ENCODE assay signal across 15 cellular contexts in the genomic region with DNA sequence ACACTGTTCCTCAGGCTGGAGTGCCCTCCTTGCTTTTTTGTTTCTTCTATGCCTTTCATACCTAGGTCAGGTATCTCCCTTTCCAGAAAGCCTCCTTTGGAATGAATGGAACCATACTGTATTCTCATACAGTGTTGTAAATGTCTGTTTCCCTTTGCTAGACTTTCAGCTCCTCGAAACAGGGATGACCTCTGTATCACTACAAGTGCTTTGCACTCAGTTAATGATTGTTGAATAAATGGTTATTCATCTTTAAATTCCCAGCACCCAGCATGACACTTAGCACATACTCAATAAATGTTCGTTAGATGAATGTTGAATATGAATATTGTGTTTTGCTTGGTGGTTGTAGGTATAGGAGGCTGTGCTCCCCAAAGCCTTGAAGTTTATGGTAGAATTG. TPM values are rescaled to one million over a fixed set of nuclear protein-coding genes. Genes with fewer than 3 reads are reported as not detected.
DNase-seq lines count a peak whose midpoint lies in the region; ATAC-seq, FAIRE-seq and TF ChIP-seq lines count a peak whose summit lies in the region.
"Had no signal": no experiment of that assay in that cellular context is flagged by ENCODE, and none has a peak within 500 bp of the region (broad histone marks: within the 10 kb centered on the region; RNA-seq: fewer than 3 reads in every experiment).

No MANE protein-coding gene starts in this region.

- no peaks in the 10 kb centered on the region for H3K9me2 ChIP-seq in HCT116 (ENCODE audit: insufficient read depth)

- 0 out of 22 replicates have a peak, but pooled peaks cover 0 to 5% (median 0%) of the 10 kb centered on the region in 11 experiments for H3K9me3 ChIP-seq in BLaER1 treated with 17β-estradiol and CSF1 and Interleukin-3, amounts not matched to agents 10 nM and 100 nM (replicated peaks in 1 of 11)
- no peaks in the 10 kb centered on the region for H3K9me3 ChIP-seq in HCT116 (ENCODE audit: control insufficient read depth in 1 of 2, insufficient read depth in 1 of 2, low read depth in 1 of 2, low read length in 2 of 2)
- H3K9me3 ChIP-seq: gastrocnemius medialis, lower lobe of right lung had no signal

- H3K27ac ChIP-seq in BLaER1 treated with 17β-estradiol and CSF1 and Interleukin-3, amounts not matched to agents 10 nM and 100 nM, result peak overlapping the region in 9 of 11 experiments; percentile 11 to 56 (median 36); a peak in 11 of 22 replicates
- H3K27ac ChIP-seq in HCT116 (ENCODE audit: low read depth, low read length) (no peak overlapping the region), angular gyrus (ENCODE audit: low read depth, low read length) (peak overlapping the region; percentile 4)
- H3K27ac ChIP-seq: gastrocnemius medialis, lower lobe of right lung, RWPE1 had no signal

- no peaks in the 10 kb centered on the region for H3K9me3 Mint-ChIP-seq in nephron progenitor cell
- H3K9me3 Mint-ChIP-seq: CD4-positive, alpha-beta T cell; naive thymus-derived CD8-positive, alpha-beta T cell had no signal

- BruUV-seq in HCT116 (replicated peaks; lab: Mats Ljungman, UMichigan), result no TSS peak

- intact Hi-C loops in HCT116 (cut with micrococcal nuclease), result loop anchor here (1.0 to 2.0 kb wide), 2 partner anchors 59 to 156 kb away; no protein-coding TSS in a partner anchor

- DNase-seq in HCT116 (ENCODE audit: low read depth, low spot score) (no peak), nephron progenitor cell (no peak), inferior parietal cortex (ENCODE audit: extremely low spot score) (no peak), HTR-8/SVneo (ENCODE audit: insufficient read length, low spot score) (no peak)
- DNase-seq: GOT3, NCI-H774 had no signal

- peaks cover 41 to 97% (median 72%) of the 10 kb centered on the region in 11 experiments; a peak in 21 of 22 replicates for H3K36me3 ChIP-seq in BLaER1 treated with 17β-estradiol and CSF1 and Interleukin-3, amounts not matched to agents 10 nM and 100 nM
- peaks cover 10 to 11% of the 10 kb centered on the region in 2 experiments; a peak in 2 of 4 replicates for H3K36me3 ChIP-seq in HCT116 (ENCODE audit: control insufficient read depth in 1 of 2, insufficient read depth in 2 of 2, low read length in 2 of 2)
- H3K36me3 ChIP-seq: gastrocnemius medialis had no signal

- H3K4me2 ChIP-seq in BLaER1 treated with 17β-estradiol and CSF1 and Interleukin-3, amounts not matched to agents 10 nM and 100 nM, result peak overlapping the region; percentile 45 to 61 (median 58)
- no peak overlapping the region for H3K4me2 ChIP-seq in HCT116 (ENCODE audit: low read length)

- RAD21 ChIA-PET in HCT116 (lab: Charles Lee; ENCODE audit: low non-redundant PET in 1 of 2, low total read pairs in 2 of 2, uncharacterized antibody in 2 of 2, unreplicated experiment in 2 of 2), result interaction anchor here (0.7 to 1.5 kb wide), 4 partner anchors 59 to 157 kb away, joined by 3 to 7 read pairs (median 4); no protein-coding TSS in a partner anchor

- H3K36me3 Mint-ChIP-seq in nephron progenitor cell (ENCODE audit: low read depth), result peaks cover 39% of the 10 kb centered on the region

- H3K79me2 ChIP-seq in HCT116 (ENCODE audit: insufficient read depth, low read length), result peaks cover 28% of the 10 kb centered on the region

- H3K4me3 Mint-ChIP-seq in nephron progenitor cell, result no peak overlapping the region
- H3K4me3 Mint-ChIP-seq: CD4-positive, alpha-beta T cell; naive thymus-derived CD8-positive, alpha-beta T cell had no signal

- no peaks in the 10 kb centered on the region for H3K27me3 ChIP-seq in BLaER1 treated with 17β-estradiol and CSF1 and Interleukin-3, amounts not matched to agents 10 nM and 100 nM
- H3K27me3 ChIP-seq in HCT116 (ENCODE audit: insufficient read depth, low read length), result no peaks in the 10 kb centered on the region
- H3K27me3 ChIP-seq: gastrocnemius medialis had no signal

- no peak for TF ChIP-seq POLR2A in HCT116 (IDR thresholded peaks at IDR 0.05; ENCODE audit: borderline replicate concordance, extremely low read depth, insufficient read depth, insufficient read length)

- no peak for TF ChIP-seq RAD21 in HCT116 (IDR thresholded peaks at IDR 0.05; ENCODE audit: low read depth)

- H3K9ac ChIP-seq in BLaER1 treated with 17β-estradiol and CSF1 and Interleukin-3, amounts not matched to agents 10 nM and 100 nM, result peak overlapping the region in 2 of 11 experiments; percentile 17 to 18; a peak in 1 of 22 replicates
- H3K9ac ChIP-seq in HCT116 (ENCODE audit: low read length), result no peak overlapping the region

- peaks cover 0 to 34% (median 9%) of the 10 kb centered on the region in 11 experiments; a peak in 7 of 22 replicates for H4K20me1 ChIP-seq in BLaER1 treated with 17β-estradiol and CSF1 and Interleukin-3, amounts not matched to agents 10 nM and 100 nM
- H4K20me1 ChIP-seq in HCT116 (ENCODE audit: insufficient read depth), result no peaks in the 10 kb centered on the region

- H3K27me3 Mint-ChIP-seq in nephron progenitor cell (ENCODE audit: low read depth, poor library complexity), result peaks cover 3% of the 10 kb centered on the region
- H3K27me3 Mint-ChIP-seq: CD4-positive, alpha-beta T cell; naive thymus-derived CD8-positive, alpha-beta T cell had no signal

- ATAC-seq in HCT116 (peak; percentile 34), GM18907 (IDR thresholded peaks at IDR 0.05; ENCODE audit: unreplicated experiment) (no peak)

- no peak overlapping the region for H2AFZ ChIP-seq in HCT116 (ENCODE audit: low read depth, low read length, poor library complexity, severe bottlenecking)

- H3K4me1 ChIP-seq in BLaER1 treated with 17β-estradiol and CSF1 and Interleukin-3, amounts not matched to agents 10 nM and 100 nM, result peaks cover 17 to 51% (median 38%) of the 10 kb centered on the region in 10 experiments
- H3K4me1 ChIP-seq in HCT116 (ENCODE audit: control insufficient read depth in 1 of 2, insufficient read depth in 2 of 2, low read length in 2 of 2), result peaks cover 0 to under 1% of the 10 kb centered on the region in 2 experiments; a peak in 2 of 4 replicates
- H3K4me1 ChIP-seq: gastrocnemius medialis, lower lobe of right lung had no signal

- TF ChIP-seq CTCF in HCT116 (IDR thresholded peaks at IDR 0.05 in 2 of 3, conservative IDR thresholded peaks at IDR 0.05 in 1 of 3; ENCODE audit: borderline replicate concordance in 1 of 3, insufficient read depth in 1 of 3, low read depth in 2 of 3, low read length in 2 of 3) (no peak), nephron progenitor cell (IDR thresholded peaks at IDR 0.05) (no peak)

- H3K4me1 Mint-ChIP-seq in nephron progenitor cell, result peaks cover 18% of the 10 kb centered on the region

- POLR2A ChIA-PET in HCT116 (lab: Charles Lee), result interaction anchor here (0.6 to 1.5 kb wide), 3 partner anchors 8 to 62 kb away, joined by 3 read pairs; a partner anchor contains a TSS

- no peak for FAIRE-seq in HTR-8/SVneo (lab: Jason Lieb, UNC)

- H3K27ac Mint-ChIP-seq in nephron progenitor cell, result peak overlapping the region; percentile 3
- H3K27ac Mint-ChIP-seq: CD4-positive, alpha-beta T cell had no signal

- H3K4me3 ChIP-seq in BLaER1 treated with 17β-estradiol and CSF1 and Interleukin-3, amounts not matched to agents 10 nM and 100 nM, result no peak overlapping the region
- H3K4me3 ChIP-seq in HCT116 (replicated peaks in 1 of 2; ENCODE audit: low read depth in 1 of 2, low read length in 2 of 2), result no peak overlapping the region
- H3K4me3 ChIP-seq: gastrocnemius medialis, lower lobe of right lung had no signal

- CTCF ChIA-PET in HCT116 (lab: Charles Lee), result interaction anchor here (1.1 to 2.3 kb wide), 5 partner anchors 8 to 157 kb away, joined by 3 to 28 read pairs (median 11); a partner anchor contains a TSS

TF ChIP-seq in HCT116, 20 proteins besides CTCF, POLR2A, EP300 and RAD21 (continues in another document):
- TF ChIP-seq FOSL1 (IDR thresholded peaks at IDR 0.05; ENCODE audit: low read depth) (no peak), CEBPB (IDR thresholded peaks at IDR 0.05; ENCODE audit: low read depth) (no peak), YY1 (IDR thresholded peaks at IDR 0.05; ENCODE audit: extremely low read depth, insufficient replicate concordance, low read depth, low read length) (no peak), EZH2phosphoT487 (IDR thresholded peaks at IDR 0.05; ENCODE audit: borderline replicate concordance) (no peak), EGR1 (IDR thresholded peaks at IDR 0.05; ENCODE audit: low read depth) (no peak)
- TF ChIP-seq, protein P1, sequence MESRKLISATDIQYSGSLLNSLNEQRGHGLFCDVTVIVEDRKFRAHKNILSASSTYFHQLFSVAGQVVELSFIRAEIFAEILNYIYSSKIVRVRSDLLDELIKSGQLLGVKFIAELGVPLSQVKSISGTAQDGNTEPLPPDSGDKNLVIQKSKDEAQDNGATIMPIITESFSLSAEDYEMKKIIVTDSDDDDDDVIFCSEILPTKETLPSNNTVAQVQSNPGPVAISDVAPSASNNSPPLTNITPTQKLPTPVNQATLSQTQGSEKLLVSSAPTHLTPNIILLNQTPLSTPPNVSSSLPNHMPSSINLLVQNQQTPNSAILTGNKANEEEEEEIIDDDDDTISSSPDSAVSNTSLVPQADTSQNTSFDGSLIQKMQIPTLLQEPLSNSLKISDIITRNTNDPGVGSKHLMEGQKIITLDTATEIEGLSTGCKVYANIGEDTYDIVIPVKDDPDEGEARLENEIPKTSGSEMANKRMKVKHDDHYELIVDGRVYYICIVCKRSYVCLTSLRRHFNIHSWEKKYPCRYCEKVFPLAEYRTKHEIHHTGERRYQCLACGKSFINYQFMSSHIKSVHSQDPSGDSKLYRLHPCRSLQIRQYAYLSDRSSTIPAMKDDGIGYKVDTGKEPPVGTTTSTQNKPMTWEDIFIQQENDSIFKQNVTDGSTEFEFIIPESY (IDR thresholded peaks at IDR 0.05; ENCODE audit: extremely low read depth, insufficient replicate concordance, low read length), result no peak
- TF ChIP-seq, protein P2, sequence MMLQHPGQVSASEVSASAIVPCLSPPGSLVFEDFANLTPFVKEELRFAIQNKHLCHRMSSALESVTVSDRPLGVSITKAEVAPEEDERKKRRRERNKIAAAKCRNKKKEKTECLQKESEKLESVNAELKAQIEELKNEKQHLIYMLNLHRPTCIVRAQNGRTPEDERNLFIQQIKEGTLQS (IDR thresholded peaks at IDR 0.05), result no peak

RNA-seq across cellular contexts. Expression of a gene that starts 5.9 kb away (rescaled TPM):
- total RNA-seq in HCT116 (2021; ENCODE audit: unreplicated experiment), result 21.3 TPM
- 26.2 and 26.5 TPM in 2 replicates for polyA plus RNA-seq in HCT116 (2012)

RNA-seq across cellular contexts. Expression of a gene that starts 7.8 kb away (rescaled TPM):
- 29.7 TPM for total RNA-seq in HCT116 (2021; ENCODE audit: unreplicated experiment)
- 20.1 and 25.5 TPM in 2 replicates for polyA plus RNA-seq in HCT116 (2012)

RNA-seq across cellular contexts. Expression of a gene that starts 7.8 kb away (rescaled TPM):
- 85.1 TPM for total RNA-seq in HCT116 (2021; ENCODE audit: unreplicated experiment)
- polyA plus RNA-seq in HCT116 (2012), result 72.1 and 78.3 TPM in 2 replicates

RNA-seq across cellular contexts. Expression of a gene that starts 28.0 kb away (rescaled TPM):
- not detected for total RNA-seq in HCT116 (2021; ENCODE audit: unreplicated experiment)
- polyA plus RNA-seq in HCT116 (2012), result 0.51 and 0.53 TPM in 2 replicates
- total RNA-seq: CD4-positive, alpha-beta T cell; cerebellum; lower lobe of right lung; naive thymus-derived CD8-positive, alpha-beta T cell had no signal
- polyA plus RNA-seq: naive thymus-derived CD8-positive, alpha-beta T cell had no signal

RNA-seq across cellular contexts. Expression of a gene that starts 50.0 kb away (rescaled TPM):
- total RNA-seq in HCT116 (2021; ENCODE audit: unreplicated experiment), result not detected
- polyA plus RNA-seq in HCT116 (2012), result 0.55 and 0.64 TPM in 2 replicates
- total RNA-seq: CD4-positive, alpha-beta T cell; naive thymus-derived CD8-positive, alpha-beta T cell had no signal
